Comparison of ENCODE assay signal across 12 cellular contexts in genomic region chr1:154014154-154014910, GRCh38.
DNase-seq lines count a peak whose midpoint lies in the region.
"Had no signal": no experiment of that assay in that cellular context is flagged by ENCODE, and none has a peak within 500 bp of the region (broad histone marks: within the 10 kb centered on the region; RNA-seq: fewer than 3 reads in every experiment).

No MANE protein-coding gene starts in this region.

- DNase-seq in DMS53 treated with DMSO at 0.1 percent for 48 hours (lab: John Stamatoyannopoulos, UW; ENCODE audit: unreplicated experiment) = peak; percentile 28
- DNase-seq in HS-5 (ENCODE audit: low read depth) = peak; percentile 36
- DNase-seq in amniotic stem cell (lab: John Stamatoyannopoulos, UW) = peak; percentile 7
- peak; percentile 85 for DNase-seq in iris pigment epithelial cell (ENCODE audit: low read depth)
- no peak for DNase-seq in NCI-H146 treated with DMSO at 0.1 percent for 48 hours (lab: John Stamatoyannopoulos, UW; ENCODE audit: unreplicated experiment)
- no peak for DNase-seq in NCI-H82 (lab: John Stamatoyannopoulos, UW)
- DNase-seq in germinal center (ENCODE audit: low spot score) = no peak
- DNase-seq: activated CD8-positive, alpha-beta memory T cell treated with anti-CD3 and anti-CD28 coated beads, Interleukin-2, amount 50 U/mL, for 4 hours; hippocampal formation; NCI-H146; NCI-H524 treated with DMSO at 0.1 percent for 48 hours; SJCRH30 had no signal

Comparison
In these comparisons a context has a peak if more than half of its experiments do, and no peak if none do; other contexts are left out.
1. DNase-seq: peak in DMS53 treated with DMSO at 0.1 percent for 48 hours (single experiment), HS-5 (single experiment), amniotic stem cell (single experiment) and iris pigment epithelial cell (single experiment); none in NCI-H146 treated with DMSO at 0.1 percent for 48 hours (single experiment), NCI-H82 (single experiment) and germinal center (single experiment).